Comparison of ENCODE assay signal across 18 cellular contexts in genomic region chr22:31912402-31912733, GRCh38.
"Had no signal": no experiment of that assay in that cellular context is flagged by ENCODE, and none has a peak within 500 bp of the region (broad histone marks: within the 10 kb centered on the region; RNA-seq: fewer than 3 reads in every experiment).

No MANE protein-coding gene starts in this region.

- H3K27me3 ChIP-seq: adrenal gland, esophagus muscularis mucosa, gastrocnemius medialis, heart left ventricle, upper lobe of right lung had no signal

- ATAC-seq: activated CD4-positive, alpha-beta T cell treated with anti-CD3 and anti-CD28 coated beads for 36 hours; activated CD8-positive, alpha-beta memory T cell treated with anti-CD3 and anti-CD28 coated beads, Interleukin-2, amount 10 ng/mL, durations not matched to agents 7 days and 5 days; gastrocnemius medialis; heart left ventricle; natural killer cell treated with Interleukin-12 subunit alpha and Interleukin-12 subunit beta and Interleukin-15 and Interleukin-18, amount 100 ng/mL, for 72 hours; stimulated activated naive CD8-positive, alpha-beta T cell treated with anti-CD3 and anti-CD28 coated beads, Interleukin-15, Interleukin-2, amounts not matched to agents 100 U/mL and 50 U/mL, for 24 hours; T-helper 17 cell; upper lobe of right lung had no signal

- H3K9me3 ChIP-seq: adrenal gland, esophagus muscularis mucosa, gastrocnemius medialis, heart left ventricle, upper lobe of right lung had no signal

- H3K4me3 Mint-ChIP-seq: activated CD4-positive, alpha-beta memory T cell treated with anti-CD3 and anti-CD28 coated beads for 36 hours; activated CD4-positive, alpha-beta T cell treated with anti-CD3 and anti-CD28 coated beads for 36 hours; activated CD8-positive, alpha-beta memory T cell treated with anti-CD3 and anti-CD28 coated beads, Interleukin-2, amount 10 ng/mL, durations not matched to agents 7 days and 5 days; activated T-cell treated with anti-CD3 and anti-CD28 coated beads, Interleukin-2, amount 50 U/mL, for 24 hours; natural killer cell treated with Interleukin-12 subunit alpha and Interleukin-12 subunit beta and Interleukin-15 and Interleukin-18, amount 100 ng/mL, for 72 hours; T-helper 17 cell had no signal

- H3K4me3 ChIP-seq: adrenal gland, esophagus muscularis mucosa, gastrocnemius medialis, heart left ventricle, lung, skin epidermis, upper lobe of right lung had no signal

- DNase-seq: activated CD4-positive, alpha-beta memory T cell treated with anti-CD3 and anti-CD28 coated beads for 36 hours; activated CD4-positive, alpha-beta T cell treated with anti-CD3 and anti-CD28 coated beads for 36 hours; activated CD8-positive, alpha-beta memory T cell treated with anti-CD3 and anti-CD28 coated beads, Interleukin-2, amount 10 ng/mL, durations not matched to agents 7 days and 5 days; activated effector memory CD4-positive, alpha-beta T cell treated with Interleukin-2 at 50 U/mL for 16 hours; activated naive CD4-positive, alpha-beta T cell treated with anti-CD3 and anti-CD28 coated beads, Interleukin-2, amount 50 U/mL, for 16 hours; activated T-cell treated with anti-CD3 and anti-CD28 coated beads, Interleukin-2, amount 50 U/mL, for 24 hours; adrenal gland; gastrocnemius medialis; heart left ventricle; midbrain; nucleus accumbens; stimulated activated naive CD8-positive, alpha-beta T cell treated with anti-CD3 and anti-CD28 coated beads, Interleukin-15, Interleukin-2, amounts not matched to agents 100 U/mL and 50 U/mL, for 24 hours; T-helper 17 cell; upper lobe of right lung had no signal

- H3K27ac ChIP-seq: adrenal gland, esophagus muscularis mucosa, gastrocnemius medialis, heart left ventricle, skin epidermis, upper lobe of right lung had no signal

- H3K9me3 Mint-ChIP-seq: activated CD4-positive, alpha-beta memory T cell treated with anti-CD3 and anti-CD28 coated beads for 36 hours; activated T-cell treated with anti-CD3 and anti-CD28 coated beads, Interleukin-2, amount 50 U/mL, for 24 hours; natural killer cell treated with Interleukin-12 subunit alpha and Interleukin-12 subunit beta and Interleukin-15 and Interleukin-18, amount 100 ng/mL, for 72 hours had no signal

- H3K27ac Mint-ChIP-seq: activated CD4-positive, alpha-beta memory T cell treated with anti-CD3 and anti-CD28 coated beads for 36 hours; activated CD4-positive, alpha-beta T cell treated with anti-CD3 and anti-CD28 coated beads for 36 hours; activated CD8-positive, alpha-beta memory T cell treated with anti-CD3 and anti-CD28 coated beads, Interleukin-2, amount 10 ng/mL, durations not matched to agents 7 days and 5 days; activated T-cell treated with anti-CD3 and anti-CD28 coated beads, Interleukin-2, amount 50 U/mL, for 24 hours; natural killer cell treated with Interleukin-12 subunit alpha and Interleukin-12 subunit beta and Interleukin-15 and Interleukin-18, amount 100 ng/mL, for 72 hours; T-helper 17 cell had no signal

- H3K27me3 Mint-ChIP-seq: activated CD4-positive, alpha-beta memory T cell treated with anti-CD3 and anti-CD28 coated beads for 36 hours; activated CD4-positive, alpha-beta T cell treated with anti-CD3 and anti-CD28 coated beads for 36 hours; activated CD8-positive, alpha-beta memory T cell treated with anti-CD3 and anti-CD28 coated beads, Interleukin-2, amount 10 ng/mL, durations not matched to agents 7 days and 5 days; activated T-cell treated with anti-CD3 and anti-CD28 coated beads, Interleukin-2, amount 50 U/mL, for 24 hours; natural killer cell treated with Interleukin-12 subunit alpha and Interleukin-12 subunit beta and Interleukin-15 and Interleukin-18, amount 100 ng/mL, for 72 hours; T-helper 17 cell had no signal

- H3K36me3 ChIP-seq: adrenal gland, upper lobe of right lung had no signal

- H3K4me1 ChIP-seq: esophagus muscularis mucosa, gastrocnemius medialis, upper lobe of right lung had no signal
